22 cellular contexts compared by ENCODE assay signal in the genomic region with DNA sequence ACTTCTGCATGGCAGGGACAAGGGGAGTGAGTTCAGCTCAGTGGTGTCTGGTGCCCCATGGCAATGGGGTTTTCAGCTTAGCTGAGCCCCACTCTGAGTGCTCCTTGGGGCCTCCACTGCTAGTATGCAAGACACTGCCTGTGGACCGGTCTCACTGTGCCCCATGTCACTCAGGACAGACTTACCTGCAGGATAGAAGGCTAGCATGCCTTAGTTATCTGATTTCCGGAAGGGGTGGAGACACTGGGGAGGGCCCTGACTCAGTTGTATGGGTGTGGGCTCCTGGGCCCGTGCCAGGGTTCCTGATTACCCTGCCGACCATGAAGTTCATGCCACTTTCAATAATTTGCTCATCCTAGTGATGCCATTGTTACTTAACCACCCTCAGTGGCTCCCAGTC. TPM values are rescaled to one million over a fixed set of nuclear protein-coding genes. Genes with fewer than 3 reads are reported as not detected.
"Had no signal": no experiment of that assay in that cellular context is flagged by ENCODE, and none has a peak within 500 bp of the region (broad histone marks: within the 10 kb centered on the region; RNA-seq: fewer than 3 reads in every experiment).

No MANE protein-coding gene starts in this region.

- H3K36me3 Mint-ChIP-seq: activated naive CD4-positive, alpha-beta T cell treated with anti-CD3 and anti-CD28 coated beads, Interleukin-2, amount 50 U/mL, for 24 hours; WTC11 had no signal

- H3K4me3 ChIP-seq: breast epithelium had no signal

- H3K27ac ChIP-seq: breast epithelium had no signal

- H3K9me3 ChIP-seq: breast epithelium had no signal

- DNase-seq: activated CD4-positive, alpha-beta T cell treated with anti-CD3 and anti-CD28 coated beads for 48 hours; activated CD4-positive, alpha-beta T cell treated with anti-CD3 and anti-CD28 coated beads, Interleukin-2, amount 50 U/mL, for 4 hours; activated CD4-positive, CD25-positive, alpha-beta regulatory T cell treated with anti-CD3 and anti-CD28 coated beads, Interleukin-2, amount 50 U/mL, for 72 hours; activated CD8-positive, alpha-beta memory T cell treated with anti-CD3 and anti-CD28 coated beads, Interleukin-2, amount 50 U/mL, for 48 hours; activated CD8-positive, alpha-beta T cell treated with anti-CD3 and anti-CD28 coated beads, Interleukin-2, amount 10 ng/mL, durations not matched to agents 7 days and 5 days; activated effector memory CD4-positive, alpha-beta T cell treated with Interleukin-2 at 50 U/mL for 16 hours; activated naive CD4-positive, alpha-beta T cell; activated T-cell treated with anti-CD3 and anti-CD28 coated beads, Interleukin-2, amount 50 U/mL, for 1 hour; aorta; MM.1S; NCI-H1105; NCI-H1436; NCI-H1694 treated with DMSO at 0.1 percent for 48 hours; NCI-H2029 treated with DMSO at 0.1 percent for 48 hours; NCI-H446; SHP77 treated with DMSO at 0.1 percent for 48 hours had no signal

- H3K9me3 Mint-ChIP-seq: activated naive CD4-positive, alpha-beta T cell treated with anti-CD3 and anti-CD28 coated beads, Interleukin-2, amount 50 U/mL, for 24 hours; activated T-helper 1 cell treated with anti-CD3 and anti-CD28 coated beads, Interleukin-12 subunit alpha, Interleukin-12 subunit beta, Interleukin-2, Interleukin-4 antibody, amounts not matched to agents 30 ng/mL and 10 ng/mL and 1 ng/mL, durations not matched to agents 14 hours and 24 hours and 36 hours; T-helper 1 cell treated with Interleukin-12 subunit alpha and Interleukin-12 subunit beta and Interleukin-4 antibody, amounts not matched to agents 30 μg/mL and 1 μg/mL, for 36 hours; WTC11 had no signal

- H3K27ac Mint-ChIP-seq: activated CD8-positive, alpha-beta T cell treated with anti-CD3 and anti-CD28 coated beads, Interleukin-2, amount 10 ng/mL, durations not matched to agents 7 days and 5 days; activated naive CD4-positive, alpha-beta T cell treated with anti-CD3 and anti-CD28 coated beads, Interleukin-2, amount 50 U/mL, for 24 hours; activated T-helper 1 cell treated with anti-CD3 and anti-CD28 coated beads, Interleukin-12 subunit alpha, Interleukin-12 subunit beta, Interleukin-2, Interleukin-4 antibody, amounts not matched to agents 30 ng/mL and 10 ng/mL and 1 ng/mL, durations not matched to agents 14 hours and 24 hours and 36 hours; T-helper 1 cell treated with Interleukin-12 subunit alpha and Interleukin-12 subunit beta and Interleukin-4 antibody, amounts not matched to agents 30 μg/mL and 1 μg/mL, for 36 hours; WTC11 had no signal

- H3K4me3 Mint-ChIP-seq: activated CD8-positive, alpha-beta T cell treated with anti-CD3 and anti-CD28 coated beads, Interleukin-2, amount 10 ng/mL, durations not matched to agents 7 days and 5 days; activated naive CD4-positive, alpha-beta T cell treated with anti-CD3 and anti-CD28 coated beads, Interleukin-2, amount 50 U/mL, for 24 hours; activated T-helper 1 cell treated with anti-CD3 and anti-CD28 coated beads, Interleukin-12 subunit alpha, Interleukin-12 subunit beta, Interleukin-2, Interleukin-4 antibody, amounts not matched to agents 30 ng/mL and 10 ng/mL and 1 ng/mL, durations not matched to agents 14 hours and 24 hours and 36 hours; T-helper 1 cell treated with Interleukin-12 subunit alpha and Interleukin-12 subunit beta and Interleukin-4 antibody, amounts not matched to agents 30 μg/mL and 1 μg/mL, for 36 hours; WTC11 had no signal

- H3K4me1 ChIP-seq: breast epithelium had no signal

- ATAC-seq: activated CD8-positive, alpha-beta T cell treated with anti-CD3 and anti-CD28 coated beads, Interleukin-2, amount 10 ng/mL, durations not matched to agents 7 days and 5 days; WTC11 had no signal

- H3K36me3 ChIP-seq: breast epithelium had no signal

RNA-seq across cellular contexts. Expression of gene SLC6A20, which starts 4.3 kb away (rescaled TPM):
- total RNA-seq: activated CD8-positive, alpha-beta T cell treated with anti-CD3 and anti-CD28 coated beads, Interleukin-2, amount 10 ng/mL, durations not matched to agents 7 days and 5 days; activated T-helper 1 cell treated with anti-CD3 and anti-CD28 coated beads, Interleukin-12 subunit alpha, Interleukin-12 subunit beta, Interleukin-2, Interleukin-4 antibody, amounts not matched to agents 30 ng/mL and 10 ng/mL and 1 ng/mL, durations not matched to agents 14 hours and 24 hours and 36 hours; SK-MEL-5 had no signal
